In genomic region chr7:104793066-104793465, GRCh38 we compare ENCODE assay signal across 32 cellular contexts.
"Had no signal": no experiment of that assay in that cellular context is flagged by ENCODE, and none has a peak within 500 bp of the region (broad histone marks: within the 10 kb centered on the region; RNA-seq: fewer than 3 reads in every experiment).

No MANE protein-coding gene starts in this region.

- ATAC-seq: activated CD8-positive, alpha-beta memory T cell treated with anti-CD3 and anti-CD28 coated beads, Interleukin-2, amount 10 ng/mL, durations not matched to agents 7 days and 5 days; body of pancreas; K562; Panc1; WTC11 had no signal

- H3K9me3 Mint-ChIP-seq: activated CD4-positive, alpha-beta T cell treated with anti-CD3 and anti-CD28 coated beads, Interleukin-2, amount 10 ng/mL, durations not matched to agents 24 days and 14 days; activated naive CD4-positive, alpha-beta T cell treated with anti-CD3 and anti-CD28 coated beads, Interleukin-2, amount 50 U/mL, for 24 hours; activated T-cell treated with anti-CD3 and anti-CD28 coated beads, Interleukin-2, amount 50 U/mL, for 24 hours; activated T-helper 1 cell treated with anti-CD3 and anti-CD28 coated beads, Interleukin-12 subunit alpha, Interleukin-12 subunit beta, Interleukin-2, Interleukin-4 antibody, amounts not matched to agents 30 ng/mL and 10 ng/mL and 1 ng/mL, durations not matched to agents 14 hours and 24 hours and 36 hours; T-helper 1 cell treated with Interleukin-12 subunit alpha and Interleukin-12 subunit beta and Interleukin-4 antibody, amounts not matched to agents 30 μg/mL and 1 μg/mL, for 36 hours; WTC11 had no signal

- H3K36me3 ChIP-seq: ascending aorta, SJSA1 had no signal

- H3K27ac Mint-ChIP-seq: activated CD4-positive, alpha-beta T cell treated with anti-CD3 and anti-CD28 coated beads, Interleukin-2, amount 10 ng/mL, durations not matched to agents 24 days and 14 days; activated CD8-positive, alpha-beta memory T cell treated with anti-CD3 and anti-CD28 coated beads, Interleukin-2, amount 10 ng/mL, durations not matched to agents 7 days and 5 days; activated naive CD4-positive, alpha-beta T cell treated with anti-CD3 and anti-CD28 coated beads, Interleukin-2, amount 50 U/mL, for 24 hours; activated T-cell treated with anti-CD3 and anti-CD28 coated beads, Interleukin-2, amount 50 U/mL, for 24 hours; activated T-helper 1 cell treated with anti-CD3 and anti-CD28 coated beads, Interleukin-12 subunit alpha, Interleukin-12 subunit beta, Interleukin-2, Interleukin-4 antibody, amounts not matched to agents 30 ng/mL and 10 ng/mL and 1 ng/mL, durations not matched to agents 14 hours and 24 hours and 36 hours; T-helper 1 cell treated with Interleukin-12 subunit alpha and Interleukin-12 subunit beta and Interleukin-4 antibody, amounts not matched to agents 30 μg/mL and 1 μg/mL, for 36 hours; WTC11 had no signal

- H3K4me3 ChIP-seq: ascending aorta, body of pancreas, K562, SJSA1 had no signal

- H3K4me1 ChIP-seq: ascending aorta, body of pancreas, SJSA1 had no signal

- H3K9me3 ChIP-seq: ascending aorta, body of pancreas, SJSA1 had no signal

- H3K4me1 Mint-ChIP-seq: activated CD4-positive, alpha-beta T cell treated with anti-CD3 and anti-CD28 coated beads, Interleukin-2, amount 10 ng/mL, durations not matched to agents 24 days and 14 days; activated CD8-positive, alpha-beta memory T cell treated with anti-CD3 and anti-CD28 coated beads, Interleukin-2, amount 10 ng/mL, durations not matched to agents 7 days and 5 days; activated naive CD4-positive, alpha-beta T cell treated with anti-CD3 and anti-CD28 coated beads, Interleukin-2, amount 50 U/mL, for 24 hours had no signal

- DNase-seq: activated CD4-positive, alpha-beta T cell treated with anti-CD3 and anti-CD28 coated beads, Interleukin-2, amount 10 ng/mL, durations not matched to agents 24 days and 14 days; activated CD4-positive, alpha-beta T cell treated with anti-CD3 and anti-CD28 coated beads, Interleukin-2, amount 50 U/mL, for 48 hours; activated CD4-positive, CD25-positive, alpha-beta regulatory T cell treated with anti-CD3 and anti-CD28 coated beads, Interleukin-2, amount 50 U/mL, for 72 hours; activated CD8-positive, alpha-beta memory T cell treated with anti-CD3 and anti-CD28 coated beads, Interleukin-2, amount 10 ng/mL, durations not matched to agents 7 days and 5 days; activated effector memory CD4-positive, alpha-beta T cell treated with Interleukin-2 at 50 U/mL for 16 hours; activated naive CD4-positive, alpha-beta T cell; activated T-cell treated with anti-CD3 and anti-CD28 coated beads, Interleukin-2, amount 50 U/mL, for 24 hours; amniotic stem cell; body of pancreas; cerebellar nuclear complex; Karpas-422; NCI-H1092 treated with DMSO at 0.1 percent for 48 hours; NCI-H1417 treated with DMSO at 0.1 percent for 48 hours; NCI-H1694; NCI-H2029; NCI-H2107; NCI-H2171 treated with DMSO at 0.1 percent for 48 hours; NCI-H345; NCI-H510A; NCI-H526 treated with DMSO at 0.1 percent for 48 hours; NCI-H82; OCI-M1; RPMI8226; SHP77 had no signal

- H3K27ac ChIP-seq: ascending aorta, body of pancreas, SJSA1 had no signal

- H3K27me3 ChIP-seq: ascending aorta, body of pancreas had no signal

- H3K4me3 Mint-ChIP-seq: activated CD4-positive, alpha-beta T cell treated with anti-CD3 and anti-CD28 coated beads, Interleukin-2, amount 10 ng/mL, durations not matched to agents 24 days and 14 days; activated CD8-positive, alpha-beta memory T cell treated with anti-CD3 and anti-CD28 coated beads, Interleukin-2, amount 10 ng/mL, durations not matched to agents 7 days and 5 days; activated naive CD4-positive, alpha-beta T cell treated with anti-CD3 and anti-CD28 coated beads, Interleukin-2, amount 50 U/mL, for 24 hours; activated T-cell treated with anti-CD3 and anti-CD28 coated beads, Interleukin-2, amount 50 U/mL, for 24 hours; activated T-helper 1 cell treated with anti-CD3 and anti-CD28 coated beads, Interleukin-12 subunit alpha, Interleukin-12 subunit beta, Interleukin-2, Interleukin-4 antibody, amounts not matched to agents 30 ng/mL and 10 ng/mL and 1 ng/mL, durations not matched to agents 14 hours and 24 hours and 36 hours; T-helper 1 cell treated with Interleukin-12 subunit alpha and Interleukin-12 subunit beta and Interleukin-4 antibody, amounts not matched to agents 30 μg/mL and 1 μg/mL, for 36 hours; WTC11 had no signal

- H3K36me3 Mint-ChIP-seq: activated CD8-positive, alpha-beta memory T cell treated with anti-CD3 and anti-CD28 coated beads, Interleukin-2, amount 10 ng/mL, durations not matched to agents 7 days and 5 days; activated naive CD4-positive, alpha-beta T cell treated with anti-CD3 and anti-CD28 coated beads, Interleukin-2, amount 50 U/mL, for 24 hours; WTC11 had no signal
